Comparison of ENCODE assay signal across 35 cellular contexts in genomic region chr9:133538851-133539250, GRCh38. TPM values are rescaled to one million over a fixed set of nuclear protein-coding genes. Genes with fewer than 3 reads are reported as not detected.
DNase-seq lines count a peak whose midpoint lies in the region; ATAC-seq, FAIRE-seq and TF ChIP-seq lines count a peak whose summit lies in the region.
"Had no signal": no experiment of that assay in that cellular context is flagged by ENCODE, and none has a peak within 500 bp of the region (broad histone marks: within the 10 kb centered on the region; RNA-seq: fewer than 3 reads in every experiment).

No MANE protein-coding gene starts in this region.

- H3K36me3 ChIP-seq in H1 (ENCODE audit: control insufficient read depth in 2 of 4, insufficient read depth in 4 of 4, low read length in 3 of 4): no peaks in the 10 kb centered on the region
- no peaks in the 10 kb centered on the region for H3K36me3 ChIP-seq in neuronal stem cell (replicated peaks in 1 of 2; ENCODE audit: control insufficient read depth in 2 of 2, insufficient read depth in 2 of 2, low read length in 2 of 2)
- no peaks in the 10 kb centered on the region for H3K36me3 ChIP-seq in tibial artery
- H3K36me3 ChIP-seq: ascending aorta, BE2C, esophagus squamous epithelium had no signal

- H4K20me1 ChIP-seq in H1 (replicated peaks in 1 of 2; ENCODE audit: control insufficient read depth in 1 of 2, insufficient read depth in 2 of 2, low read length in 2 of 2): no peaks in the 10 kb centered on the region

- H3K36me3 Mint-ChIP-seq in natural killer cell: no peaks in the 10 kb centered on the region
- H3K36me3 Mint-ChIP-seq: activated naive CD8-positive, alpha-beta T cell had no signal

- H3K23ac ChIP-seq in H1 (ENCODE audit: insufficient read length): no peak overlapping the region
- peak overlapping the region; percentile 34 for H3K23ac ChIP-seq in neuronal stem cell (ENCODE audit: low read depth, low read length, poor library complexity)

- H2BK15ac ChIP-seq in H1 (ENCODE audit: low read length): no peak overlapping the region
- no peak overlapping the region for H2BK15ac ChIP-seq in neuronal stem cell (ENCODE audit: low read length)

- no peak overlapping the region for H3K4me3 Mint-ChIP-seq in natural killer cell
- H3K4me3 Mint-ChIP-seq: activated CD8-positive, alpha-beta T cell treated with anti-CD3 and anti-CD28 coated beads, Interleukin-2, amount 10 ng/mL, durations not matched to agents 7 days and 5 days; activated naive CD8-positive, alpha-beta T cell; neural crest cell had no signal

- no peak for ATAC-seq in right cardiac atrium
- ATAC-seq in natural killer cell: no peak
- ATAC-seq: activated CD8-positive, alpha-beta T cell treated with anti-CD3 and anti-CD28 coated beads, Interleukin-2, amount 10 ng/mL, durations not matched to agents 7 days and 5 days had no signal

- DNase-seq in right cardiac atrium: no peak
- DNase-seq in cardiac septum (ENCODE audit: low spot score): no peak
- no peak for DNase-seq in H1 (ENCODE audit: low read depth in 1 of 2, low spot score in 2 of 2)
- DNase-seq in neuronal stem cell (ENCODE audit: low spot score): no peak
- DNase-seq in stimulated activated CD4-positive, alpha-beta T cell treated with anti-CD3 and anti-CD28 coated beads, Interleukin-4, amount 100 ng/mL, for 24 hours: no peak
- no peak for DNase-seq in tibial artery
- DNase-seq in natural killer cell: no peak
- no peak for DNase-seq in NCI-H510A (lab: John Stamatoyannopoulos, UW)
- DNase-seq: activated CD8-positive, alpha-beta T cell treated with anti-CD3 and anti-CD28 coated beads, Interleukin-2, amount 10 ng/mL, durations not matched to agents 7 days and 5 days; activated T-cell treated with anti-CD3 and anti-CD28 coated beads for 4 hours; BE2C; COR-L47; DMS79; esophagus squamous epithelium; GDM1; Karpas-422; NCI-H1436 treated with DMSO at 0.1 percent for 48 hours; OCI-M1; sigmoid colon; stimulated activated CD4-positive, alpha-beta T cell treated with anti-CD3 and anti-CD28 coated beads, Interleukin-15, amount 100 ng/mL, for 24 hours; stimulated activated naive CD4-positive, alpha-beta T cell treated with Interleukin-2 at 50 U/mL for 16 hours; T-helper 2 cell had no signal

- H2BK5ac ChIP-seq in H1 (ENCODE audit: low read depth, low read length): 0 out of 2 replicates have a peak overlapping the region, but pooled peaks have one; percentile 66
- H2BK5ac ChIP-seq in neuronal stem cell (ENCODE audit: low read length): peak overlapping the region; percentile 4

- peak overlapping the region; percentile 56; the same call in 1 of the 2 replicates for H2BK12ac ChIP-seq in H1 (ENCODE audit: low read depth, low read length)
- no peak overlapping the region for H2BK12ac ChIP-seq in neuronal stem cell (ENCODE audit: low read length)

- no peak overlapping the region for H3K4me3 ChIP-seq in right cardiac atrium (ENCODE audit: low read length)
- H3K4me3 ChIP-seq in H1 (ENCODE audit: extremely low read depth in 1 of 4, insufficient read depth in 2 of 4, low read depth in 3 of 4, low read length in 4 of 4): no peak overlapping the region
- H3K4me3 ChIP-seq in neuronal stem cell (ENCODE audit: low read length in 2 of 2): no peak overlapping the region
- no peak overlapping the region for H3K4me3 ChIP-seq in tibial artery
- H3K4me3 ChIP-seq: cardiac muscle cell, hepatocyte, mucosa of descending colon had no signal

- intact Hi-C loops in right cardiac atrium (cut with DNase I): loop anchor here in 1 of 4 donors (5.0 kb wide), 1 partner anchor 43 kb away; no protein-coding TSS in a partner anchor
- intact Hi-C loops in cardiac septum (cut with DNase I): loop anchor here (2.0 kb wide), 1 partner anchor 18 kb away; no protein-coding TSS in a partner anchor
- intact Hi-C loops in tibial artery (cut with DNase I; ENCODE audit: low total_unique reads): no loop called here
- intact Hi-C loops in natural killer cell (cut with micrococcal nuclease): no loop called here

- H3K27ac ChIP-seq in right cardiac atrium (ENCODE audit: low read length) (peak overlapping the region; percentile 34), H1 (ENCODE audit: low read depth, low read length) (no peak overlapping the region), neuronal stem cell (replicated peaks; ENCODE audit: low read length) (no peak overlapping the region), tibial artery (no peak overlapping the region)
- H3K27ac ChIP-seq: ascending aorta, cardiac muscle cell, esophagus squamous epithelium, hepatocyte had no signal

- CTCF ChIA-PET in H1 (lab: Charles Lee; ENCODE audit: partially characterized antibody): interaction anchor here (1.0 to 4.2 kb wide), 15 partner anchors 9 to 244 kb away, joined by 3 to 26 read pairs (median 5); no protein-coding TSS in a partner anchor

- peaks cover 11 to 21% of the 10 kb centered on the region in 2 donors for H3K27me3 Mint-ChIP-seq in natural killer cell (ENCODE audit: low read depth in 2 of 2)
- H3K27me3 Mint-ChIP-seq: activated naive CD8-positive, alpha-beta T cell had no signal

- no peak overlapping the region; the same call in 1 of the 2 replicates for H2BK20ac ChIP-seq in H1 (ENCODE audit: low read length)

- no peaks in the 10 kb centered on the region for H3K9me3 Mint-ChIP-seq in natural killer cell
- H3K9me3 Mint-ChIP-seq: dendritic cell treated with granulocyte-macrophage colony-stimulating factor and Interleukin-4, amounts not matched to agents 40 ng/mL and 50 ng/mL, for 4 days; neural crest cell had no signal

- H3K79me2 ChIP-seq in H1 (ENCODE audit: control insufficient read depth in 1 of 2, insufficient read depth in 2 of 2, low read length in 2 of 2): no peaks in the 10 kb centered on the region
- H3K79me2 ChIP-seq: hepatocyte had no signal

- no peak for TF ChIP-seq POLR2A in H1 (IDR thresholded peaks at IDR 0.05; ENCODE audit: control extremely low read depth in 1 of 2, low read depth in 2 of 2, low read length in 2 of 2)

- FAIRE-seq in H1 (lab: Jason Lieb, UNC): no peak
- FAIRE-seq: endometrium, frontal cortex, GM19239 had no signal

- no peak overlapping the region for H3K14ac ChIP-seq in H1 (ENCODE audit: insufficient read length)
- H3K14ac ChIP-seq in neuronal stem cell (ENCODE audit: low read length): no peak overlapping the region

- WGBS in right cardiac atrium: 88% methylated on average over 9 of the region's 9 CpGs
- 83% methylated on average over 7 of the region's 9 CpGs; no CpG with 5 or more reads in 1 of the 2 experiments for WGBS in H1 (ENCODE audit: extremely low coverage in 1 of 2, insufficient coverage in 1 of 2, insufficient read length in 1 of 2, insufficient replicate concordance in 2 of 2, low coverage in 1 of 2, low lambda C conversion rate in 2 of 2, missing lambda C conversion rate in 1 of 2), 2 experiments
- no CpG with 5 or more reads among the region's 9 CpGs for whole genome bisulfite sequencing in neuronal stem cell (ENCODE audit: extremely low coverage in 2 of 2, insufficient read length in 2 of 2, insufficient replicate concordance in 1 of 2), 2 donors

- TF ChIP-seq EP300 in H1 (IDR thresholded peaks at IDR 0.05; ENCODE audit: borderline replicate concordance in 1 of 2, low read depth in 2 of 2, low read length in 2 of 2): no peak

- no peak overlapping the region for H3K27ac Mint-ChIP-seq in natural killer cell
- H3K27ac Mint-ChIP-seq: activated CD8-positive, alpha-beta T cell treated with anti-CD3 and anti-CD28 coated beads, Interleukin-2, amount 10 ng/mL, durations not matched to agents 7 days and 5 days; activated naive CD8-positive, alpha-beta T cell; dendritic cell treated with granulocyte-macrophage colony-stimulating factor and Interleukin-4, amounts not matched to agents 40 ng/mL and 50 ng/mL, for 4 days had no signal

- POLR2A ChIA-PET in H1 (lab: Charles Lee; ENCODE audit: partially characterized antibody): interaction anchor here (0.7 to 2.8 kb wide), 5 partner anchors 11 to 46 kb away, joined by 3 to 11 read pairs (median 3); no protein-coding TSS in a partner anchor

- H3K9ac ChIP-seq in H1 (replicated peaks in 1 of 4; ENCODE audit: extremely low read depth in 1 of 4, low read depth in 3 of 4, low read length in 3 of 4): no peak overlapping the region
- peak overlapping the region; percentile 64 for H3K9ac ChIP-seq in neuronal stem cell (ENCODE audit: low read depth, low read length, poor library complexity)

- H3K18ac ChIP-seq in H1 (ENCODE audit: extremely low read depth, low read length) (no peak overlapping the region), neuronal stem cell (ENCODE audit: low read length) (peak overlapping the region; percentile 93)

- H3K56ac ChIP-seq in H1 (replicated peaks; ENCODE audit: insufficient read length, low read depth, low read length): no peak overlapping the region

- H3K23me2 ChIP-seq in H1 (ENCODE audit: low read depth, low read length): peaks cover 2% of the 10 kb centered on the region; the same call in 1 of the 2 replicates

- no peaks in the 10 kb centered on the region for H3K4me1 Mint-ChIP-seq in natural killer cell

- peak overlapping the region; percentile 76; the same call in 1 of the 2 replicates for H2AFZ ChIP-seq in H1 (ENCODE audit: low read length)
- H2AFZ ChIP-seq in neuronal stem cell (ENCODE audit: low read length): no peak overlapping the region
- H2AFZ ChIP-seq: hepatocyte had no signal

- no peak overlapping the region for H4K8ac ChIP-seq in H1 (ENCODE audit: extremely low read depth, insufficient read depth, low read length)
- no peak overlapping the region for H4K8ac ChIP-seq in neuronal stem cell (ENCODE audit: low read depth, low read length)

- H3K4me1 ChIP-seq in right cardiac atrium (ENCODE audit: control insufficient read depth, insufficient read depth, low read length) (peaks cover 2% of the 10 kb centered on the region), H1 (replicated peaks in 1 of 4; ENCODE audit: control insufficient read depth in 3 of 4, insufficient read depth in 4 of 4, low read length in 3 of 4) (peaks cover 0 to 38% (median 19%) of the 10 kb centered on the region in 4 experiments; a peak in 6 of 7 replicates), neuronal stem cell (ENCODE audit: control insufficient read depth in 2 of 2, insufficient read depth in 1 of 2, low read depth in 1 of 2, low read length in 2 of 2) (peaks cover 9 to 30% of the 10 kb centered on the region in 2 donors), tibial artery (peaks cover 0 to 32% (median 14%) of the 10 kb centered on the region in 4 donors)

- H3K4ac ChIP-seq in H1 (replicated peaks; ENCODE audit: insufficient read length, low read depth, low read length) (no peak overlapping the region), neuronal stem cell (ENCODE audit: low read length) (no peak overlapping the region)

- no peak overlapping the region for H2AK5ac ChIP-seq in H1 (ENCODE audit: low read depth, low read length)
- peak overlapping the region; percentile 59 for H2AK5ac ChIP-seq in neuronal stem cell (ENCODE audit: low read depth, low read length)

- H4K5ac ChIP-seq in H1 (ENCODE audit: insufficient read length, low read depth, low read length): no peak overlapping the region

- no peak for TF ChIP-seq RAD21 in H1 (IDR thresholded peaks at IDR 0.05 in 1 of 2, conservative IDR thresholded peaks at IDR 0.05 in 1 of 2; ENCODE audit: low read depth in 2 of 2, low read length in 2 of 2)

- no peak overlapping the region for H2BK120ac ChIP-seq in H1 (replicated peaks; ENCODE audit: low read depth, low read length)
- H2BK120ac ChIP-seq in neuronal stem cell (ENCODE audit: low read depth, low read length): no peak overlapping the region

- TF ChIP-seq CTCF in H1 (IDR thresholded peaks at IDR 0.05; ENCODE audit: control extremely low read depth in 1 of 3, insufficient read depth in 1 of 3, low read depth in 1 of 3, low read length in 3 of 3) (no peak), tibial artery (IDR thresholded peaks at IDR 0.05) (no peak), natural killer cell (IDR thresholded peaks at IDR 0.05) (no peak)

- H3K79me1 ChIP-seq in H1 (ENCODE audit: low read depth, low read length) (no peaks in the 10 kb centered on the region), neuronal stem cell (ENCODE audit: low read depth, low read length) (peaks cover 2% of the 10 kb centered on the region)

- H3K27me3 ChIP-seq in right cardiac atrium (ENCODE audit: control insufficient read depth, insufficient read depth) (no peaks in the 10 kb centered on the region), H1 (replicated peaks in 1 of 4; ENCODE audit: control insufficient read depth in 3 of 4, extremely low read depth in 1 of 4, insufficient read depth in 3 of 4, low read length in 3 of 4) (peaks cover 0 to 19% (median 13%) of the 10 kb centered on the region in 4 experiments; a peak in 4 of 7 replicates), neuronal stem cell (ENCODE audit: control insufficient read depth in 3 of 3, insufficient read depth in 3 of 3, low read depth in 1 of 3, low read length in 3 of 3) (peaks cover 0 to 55% (median 26%) of the 10 kb centered on the region in 3 experiments), tibial artery (peaks cover 0 to 56% of the 10 kb centered on the region in 2 donors)
- H3K27me3 ChIP-seq: ascending aorta, BE2C, cardiac muscle cell, hepatocyte, sigmoid colon had no signal

- peak overlapping the region; percentile 46 for H4K91ac ChIP-seq in H1 (replicated peaks; ENCODE audit: insufficient read length, low read length)
- no peak overlapping the region for H4K91ac ChIP-seq in neuronal stem cell (ENCODE audit: low read depth, low read length, poor library complexity)

- H3K4me2 ChIP-seq in H1 (ENCODE audit: insufficient read depth in 1 of 2, low read depth in 2 of 2, low read length in 2 of 2) (no peak overlapping the region), neuronal stem cell (ENCODE audit: insufficient read depth, low read length, poor library complexity, severe bottlenecking) (no peak overlapping the region)
- H3K4me2 ChIP-seq: hepatocyte had no signal

- H3K9me3 ChIP-seq in right cardiac atrium (ENCODE audit: control insufficient read depth, low read length) (no peaks in the 10 kb centered on the region), H1 (ENCODE audit: insufficient read depth in 2 of 2, low read depth in 1 of 2, low read length in 1 of 2) (no peaks in the 10 kb centered on the region), neuronal stem cell (replicated peaks in 1 of 2; ENCODE audit: control insufficient read depth in 2 of 2, insufficient read depth in 1 of 2, low read depth in 1 of 2, low read length in 2 of 2) (no peaks in the 10 kb centered on the region), tibial artery (no peaks in the 10 kb centered on the region)
- H3K9me3 ChIP-seq: ascending aorta, BE2C, esophagus squamous epithelium, mucosa of descending colon, sigmoid colon had no signal

RNA-seq across cellular contexts. Expression of gene ADAMTSL2, which starts 4.3 kb away (rescaled TPM):
- total RNA-seq in right cardiac atrium (10 to 100 TPM; 30.3 to 90.2 (median 47.1) TPM), cardiac septum (9.6 TPM), natural killer cell (not detected)
- polyA plus RNA-seq in right cardiac atrium (37.3 TPM), H1 (2011; rRNA removed) (0.76 and 1.0 TPM in 2 replicates)
- total RNA-seq in H1 (2021; fragmentation: NEBNext Ultra II Directional; extraction: Animal tissue kit (Norgen Biotek cat#: 25700)): 0.69 and 0.74 TPM in 2 replicates
- 0.79 TPM for polyA plus RNA-seq in H1 (2011; cell fraction: cytosol; rRNA removed)
- 2.6 TPM for polyA plus RNA-seq in H1 (2011; cell fraction: nucleus; rRNA removed)
- polyA plus RNA-seq in H1 (2012, experiment 1 of 2): 0.29 to 1.0 TPM (median 0.65 TPM) in 4 replicates
- 0.41 TPM for polyA plus RNA-seq in H1 (2012, experiment 2 of 2)
- polyA plus RNA-seq in H1 (2013, experiment 1 of 2): 0.39 TPM
- 0.29 TPM for polyA plus RNA-seq in H1 (2013, experiment 2 of 2)
- polyA minus RNA-seq in H1 (2011; rRNA and poly(A)+ RNA removed): 0.13 and 0.73 TPM in 2 replicates
- polyA minus RNA-seq in H1 (2011; cell fraction: cytosol; rRNA and poly(A)+ RNA removed): 0.29 TPM
- polyA minus RNA-seq in H1 (2011; cell fraction: nucleus; rRNA and poly(A)+ RNA removed): 0.60 TPM
- 0.17 TPM for polyA plus RNA-seq in neuronal stem cell (2013, experiment 1 of 2)
- polyA plus RNA-seq in neuronal stem cell (2013, experiment 2 of 2): 0.15 TPM
- total RNA-seq: activated CD8-positive, alpha-beta T cell treated with anti-CD3 and anti-CD28 coated beads, Interleukin-2, amount 10 ng/mL, durations not matched to agents 7 days and 5 days; NCI-H460 had no signal

RNA-seq across cellular contexts. Expression of gene MYMK, which starts 14.1 kb away (rescaled TPM):
- total RNA-seq in right cardiac atrium (not detected), cardiac septum (not detected), natural killer cell (not detected)
- polyA plus RNA-seq in right cardiac atrium (not detected), H1 (2011; rRNA removed) (0.30 TPM in 1 of 2 replicates, not detected in the other)
- total RNA-seq in H1 (2021; fragmentation: NEBNext Ultra II Directional; extraction: Animal tissue kit (Norgen Biotek cat#: 25700)): not detected in 2 replicates
- 0.23 TPM for polyA plus RNA-seq in H1 (2011; cell fraction: cytosol; rRNA removed)
- polyA plus RNA-seq in H1 (2011; cell fraction: nucleus; rRNA removed): 0.30 TPM
- polyA plus RNA-seq in H1 (2012, experiment 1 of 2): not detected in 4 replicates
- polyA plus RNA-seq in H1 (2012, experiment 2 of 2): not detected
- not detected for polyA plus RNA-seq in H1 (2013, experiment 1 of 2)
- 0.09 TPM for polyA plus RNA-seq in H1 (2013, experiment 2 of 2)
- not detected in 2 replicates for polyA minus RNA-seq in H1 (2011; rRNA and poly(A)+ RNA removed)
- not detected for polyA minus RNA-seq in H1 (2011; cell fraction: cytosol; rRNA and poly(A)+ RNA removed)
- not detected for polyA minus RNA-seq in H1 (2011; cell fraction: nucleus; rRNA and poly(A)+ RNA removed)
- polyA plus RNA-seq in neuronal stem cell (2013, experiment 1 of 2): not detected
- polyA plus RNA-seq in neuronal stem cell (2013, experiment 2 of 2): not detected
- total RNA-seq: activated CD8-positive, alpha-beta T cell treated with anti-CD3 and anti-CD28 coated beads, Interleukin-2, amount 10 ng/mL, durations not matched to agents 7 days and 5 days; ascending aorta; cardiac muscle cell; esophagus squamous epithelium; frontal cortex; H7; hepatocyte; left lobe of liver; mucosa of descending colon; NCI-H460; neural crest cell; sigmoid colon had no signal
- polyA plus RNA-seq: cardiac muscle cell, sigmoid colon had no signal

RNA-seq across cellular contexts. Expression of gene SLC2A6, which starts 60.0 kb away (rescaled TPM):
- 1 to 10 TPM; 1.7 to 4.0 (median 3.6) TPM for total RNA-seq in right cardiac atrium
- polyA plus RNA-seq in right cardiac atrium: 3.7 TPM
- 3.6 TPM for total RNA-seq in cardiac septum
- total RNA-seq in H1 (2021; fragmentation: NEBNext Ultra II Directional; extraction: Animal tissue kit (Norgen Biotek cat#: 25700)): 16.6 and 17.9 TPM in 2 replicates
- 17.8 and 18.6 TPM in 2 replicates for polyA plus RNA-seq in H1 (2011; rRNA removed)
- 16.9 TPM for polyA plus RNA-seq in H1 (2011; cell fraction: cytosol; rRNA removed)
- 22.9 TPM for polyA plus RNA-seq in H1 (2011; cell fraction: nucleus; rRNA removed)
- polyA plus RNA-seq in H1 (2012, experiment 1 of 2): 9.1 to 15.8 TPM (median 14.0 TPM) in 4 replicates
- polyA plus RNA-seq in H1 (2012, experiment 2 of 2): 13.7 TPM
- 21.9 TPM for polyA plus RNA-seq in H1 (2013, experiment 1 of 2)
- polyA plus RNA-seq in H1 (2013, experiment 2 of 2): 21.5 TPM
- 8.2 and 10.5 TPM in 2 replicates for polyA minus RNA-seq in H1 (2011; rRNA and poly(A)+ RNA removed)
- polyA minus RNA-seq in H1 (2011; cell fraction: cytosol; rRNA and poly(A)+ RNA removed): 13.1 TPM
- 23.1 TPM for polyA minus RNA-seq in H1 (2011; cell fraction: nucleus; rRNA and poly(A)+ RNA removed)
- 3.7 TPM for polyA plus RNA-seq in neuronal stem cell (2013, experiment 1 of 2)
- polyA plus RNA-seq in neuronal stem cell (2013, experiment 2 of 2): 3.8 TPM
- 10 to 100 TPM in 2 of 3 donors, 1 to 10 TPM in 1; 5.0 to 20.1 (median 18.5) TPM for total RNA-seq in natural killer cell
